8 cellular contexts compared by ENCODE assay signal in genomic region chr10:137031-137430, GRCh38. TPM values are rescaled to one million over a fixed set of nuclear protein-coding genes. Genes with fewer than 3 reads are reported as not detected.
A peak's percentile ranks its signal among the peaks of the same experiment; 100 is the strongest.
DNase-seq lines count a peak whose midpoint lies in the region; ATAC-seq and TF ChIP-seq lines count a peak whose summit lies in the region.

No MANE protein-coding gene starts in this region.

- no peak for TF ChIP-seq POLR2A in thyroid gland (IDR thresholded peaks at IDR 0.05)

- peak overlapping the region; percentile 84 for H3K4me3 Mint-ChIP-seq in activated naive CD8-positive, alpha-beta T cell treated with anti-CD3 and anti-CD28 coated beads, Interleukin-2, amount 10 ng/mL, durations not matched to agents 7 days and 5 days

- H3K27ac Mint-ChIP-seq in activated naive CD8-positive, alpha-beta T cell treated with anti-CD3 and anti-CD28 coated beads, Interleukin-2, amount 10 ng/mL, durations not matched to agents 7 days and 5 days: no peak overlapping the region

- intact Hi-C loops in thyroid gland (cut with DNase I): no loop called here

- 91% methylated on average over 1 of the region's 1 CpG for WGBS in liver
- 91 to 100% methylated on average over 1 of the region's 1 CpG for WGBS in thyroid gland, 2 donors

- H3K4me3 ChIP-seq in liver (ENCODE audit: low read depth in 1 of 3, low read length in 3 of 3) (peak overlapping the region in 1 of 3 donors; percentile 37), thyroid gland (replicated peaks in 1 of 3) (peak overlapping the region in 1 of 3 donors; percentile 14)

- peaks cover 27% of the 10 kb centered on the region for H3K4me1 Mint-ChIP-seq in activated naive CD8-positive, alpha-beta T cell treated with anti-CD3 and anti-CD28 coated beads, Interleukin-2, amount 10 ng/mL, durations not matched to agents 7 days and 5 days

- peak; percentile 13 for ATAC-seq in activated naive CD8-positive, alpha-beta T cell treated with anti-CD3 and anti-CD28 coated beads, Interleukin-2, amount 10 ng/mL, durations not matched to agents 7 days and 5 days (ENCODE audit: low read depth)
- ATAC-seq in HG02763 (IDR thresholded peaks at IDR 0.05; ENCODE audit: unreplicated experiment): no peak

- POLR2A ChIA-PET in HEK293T (lab: Yijun Ruan, JAX): interaction anchor here (1.8 kb wide), 1 partner anchor 14 kb away, joined by 5 read pairs; no protein-coding TSS in a partner anchor
- POLR2A ChIA-PET in RWPE1 (lab: Yijun Ruan, JAX; ENCODE audit: low non-redundant PET): no interaction called here
- POLR2A ChIA-PET in activated naive CD8-positive, alpha-beta T cell treated with anti-CD3 and anti-CD28 coated beads, Interleukin-2, amount 10 ng/mL, durations not matched to agents 7 days and 5 days (lab: Charles Lee): interaction anchor here (1.3 to 1.9 kb wide), 2 partner anchors 9 to 794 kb away, joined by 5 to 19 read pairs; partner anchors contain the start of gene LARP4B

- TF ChIP-seq RAD21 in liver (IDR thresholded peaks at IDR 0.05): peak in 1 of 2 donors; percentile 7

- TF ChIP-seq CTCF in RWPE1 (conservative IDR thresholded peaks at IDR 0.05; ENCODE audit: low read depth) (no peak), liver (IDR thresholded peaks at IDR 0.05; ENCODE audit: low read depth, low read length, missing input control) (peak; percentile 22), thyroid gland (IDR thresholded peaks at IDR 0.05) (peak in 4 of 6 experiments; percentile 26 to 43 (median 42))

- no peaks in the 10 kb centered on the region for H3K9me3 Mint-ChIP-seq in activated naive CD8-positive, alpha-beta T cell treated with anti-CD3 and anti-CD28 coated beads, Interleukin-2, amount 10 ng/mL, durations not matched to agents 7 days and 5 days

- H3K27ac ChIP-seq in RWPE1 (no peak overlapping the region), liver (ENCODE audit: low read depth in 1 of 2, low read length in 2 of 2) (no peak overlapping the region), thyroid gland (peak overlapping the region in 1 of 3 donors; percentile 98)

- peak; percentile 39 for DNase-seq in Daoy (ENCODE audit: low read depth)
- peak; percentile 51 for DNase-seq in HEK293T (ENCODE audit: extremely low spot score)
- peak; percentile 30 for DNase-seq in RWPE1 (ENCODE audit: low spot score)
- DNase-seq in activated naive CD8-positive, alpha-beta T cell treated with anti-CD3 and anti-CD28 coated beads, Interleukin-2, amount 10 ng/mL, durations not matched to agents 7 days and 5 days: peak; percentile 41
- DNase-seq in thyroid gland: peak in 1 of 2 donors; percentile 27
- DNase-seq in putamen (ENCODE audit: low spot score): no peak

- peaks cover 0 to 25% (median 14%) of the 10 kb centered on the region in 4 donors for H3K4me1 ChIP-seq in liver (ENCODE audit: control insufficient read depth in 4 of 4, insufficient read depth in 4 of 4, low read length in 3 of 4)
- H3K4me1 ChIP-seq in thyroid gland: peaks cover 54 to 61% of the 10 kb centered on the region in 2 donors

- peaks cover 2% of the 10 kb centered on the region for H3K36me3 Mint-ChIP-seq in activated naive CD8-positive, alpha-beta T cell treated with anti-CD3 and anti-CD28 coated beads, Interleukin-2, amount 10 ng/mL, durations not matched to agents 7 days and 5 days

- H3K9ac ChIP-seq in liver (ENCODE audit: low read depth in 1 of 2, low read length in 2 of 2): no peak overlapping the region

- no peaks in the 10 kb centered on the region for H3K27me3 ChIP-seq in liver (ENCODE audit: control insufficient read depth in 4 of 4, insufficient read depth in 4 of 4, low read length in 3 of 4)
- no peaks in the 10 kb centered on the region for H3K27me3 ChIP-seq in thyroid gland

- no peaks in the 10 kb centered on the region for H3K27me3 Mint-ChIP-seq in activated naive CD8-positive, alpha-beta T cell treated with anti-CD3 and anti-CD28 coated beads, Interleukin-2, amount 10 ng/mL, durations not matched to agents 7 days and 5 days

- CTCF ChIA-PET in HEK293T (lab: Yijun Ruan, JAX): interaction anchor here (0.6 kb wide), 1 partner anchor 49 kb away, joined by 3 read pairs; no protein-coding TSS in a partner anchor
- CTCF ChIA-PET in RWPE1 (lab: Yijun Ruan, JAX): interaction anchor here (0.6 to 1.0 kb wide), 2 partner anchors 27 to 416 kb away, joined by 3 read pairs; no protein-coding TSS in a partner anchor

- H3K36me3 ChIP-seq in liver (ENCODE audit: control insufficient read depth in 4 of 4, insufficient read depth in 3 of 4, low read depth in 1 of 4, low read length in 3 of 4): no peaks in the 10 kb centered on the region
- H3K36me3 ChIP-seq in thyroid gland: no peaks in the 10 kb centered on the region

- no peaks in the 10 kb centered on the region for H3K9me3 ChIP-seq in liver (ENCODE audit: control insufficient read depth in 4 of 4, low read length in 3 of 4)
- H3K9me3 ChIP-seq in thyroid gland: no peaks in the 10 kb centered on the region

TF ChIP-seq in HEK293T, 16 proteins besides CTCF, POLR2A, EP300 and RAD21:
- TF ChIP-seq HDGF (IDR thresholded peaks at IDR 0.05; ENCODE audit: borderline replicate concordance) (0 out of 2 replicates have a peak, but pooled peaks have one; percentile 45), FOXM1 (IDR thresholded peaks at IDR 0.05; ENCODE audit: borderline replicate concordance) (no peak)

TF ChIP-seq in liver, 16 proteins besides CTCF, POLR2A, EP300 and RAD21:
- TF ChIP-seq FOXA2 (IDR thresholded peaks at IDR 0.05): no peak
- TF ChIP-seq FOXA1 (IDR thresholded peaks at IDR 0.05): no peak
- no peak for TF ChIP-seq JUND (IDR thresholded peaks at IDR 0.05)
- TF ChIP-seq RXRA (IDR thresholded peaks at IDR 0.05): no peak
- no peak for TF ChIP-seq SP1 (IDR thresholded peaks at IDR 0.05)
- TF ChIP-seq, protein P1, sequence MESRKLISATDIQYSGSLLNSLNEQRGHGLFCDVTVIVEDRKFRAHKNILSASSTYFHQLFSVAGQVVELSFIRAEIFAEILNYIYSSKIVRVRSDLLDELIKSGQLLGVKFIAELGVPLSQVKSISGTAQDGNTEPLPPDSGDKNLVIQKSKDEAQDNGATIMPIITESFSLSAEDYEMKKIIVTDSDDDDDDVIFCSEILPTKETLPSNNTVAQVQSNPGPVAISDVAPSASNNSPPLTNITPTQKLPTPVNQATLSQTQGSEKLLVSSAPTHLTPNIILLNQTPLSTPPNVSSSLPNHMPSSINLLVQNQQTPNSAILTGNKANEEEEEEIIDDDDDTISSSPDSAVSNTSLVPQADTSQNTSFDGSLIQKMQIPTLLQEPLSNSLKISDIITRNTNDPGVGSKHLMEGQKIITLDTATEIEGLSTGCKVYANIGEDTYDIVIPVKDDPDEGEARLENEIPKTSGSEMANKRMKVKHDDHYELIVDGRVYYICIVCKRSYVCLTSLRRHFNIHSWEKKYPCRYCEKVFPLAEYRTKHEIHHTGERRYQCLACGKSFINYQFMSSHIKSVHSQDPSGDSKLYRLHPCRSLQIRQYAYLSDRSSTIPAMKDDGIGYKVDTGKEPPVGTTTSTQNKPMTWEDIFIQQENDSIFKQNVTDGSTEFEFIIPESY (IDR thresholded peaks at IDR 0.05): no peak
- TF ChIP-seq, protein P2, sequence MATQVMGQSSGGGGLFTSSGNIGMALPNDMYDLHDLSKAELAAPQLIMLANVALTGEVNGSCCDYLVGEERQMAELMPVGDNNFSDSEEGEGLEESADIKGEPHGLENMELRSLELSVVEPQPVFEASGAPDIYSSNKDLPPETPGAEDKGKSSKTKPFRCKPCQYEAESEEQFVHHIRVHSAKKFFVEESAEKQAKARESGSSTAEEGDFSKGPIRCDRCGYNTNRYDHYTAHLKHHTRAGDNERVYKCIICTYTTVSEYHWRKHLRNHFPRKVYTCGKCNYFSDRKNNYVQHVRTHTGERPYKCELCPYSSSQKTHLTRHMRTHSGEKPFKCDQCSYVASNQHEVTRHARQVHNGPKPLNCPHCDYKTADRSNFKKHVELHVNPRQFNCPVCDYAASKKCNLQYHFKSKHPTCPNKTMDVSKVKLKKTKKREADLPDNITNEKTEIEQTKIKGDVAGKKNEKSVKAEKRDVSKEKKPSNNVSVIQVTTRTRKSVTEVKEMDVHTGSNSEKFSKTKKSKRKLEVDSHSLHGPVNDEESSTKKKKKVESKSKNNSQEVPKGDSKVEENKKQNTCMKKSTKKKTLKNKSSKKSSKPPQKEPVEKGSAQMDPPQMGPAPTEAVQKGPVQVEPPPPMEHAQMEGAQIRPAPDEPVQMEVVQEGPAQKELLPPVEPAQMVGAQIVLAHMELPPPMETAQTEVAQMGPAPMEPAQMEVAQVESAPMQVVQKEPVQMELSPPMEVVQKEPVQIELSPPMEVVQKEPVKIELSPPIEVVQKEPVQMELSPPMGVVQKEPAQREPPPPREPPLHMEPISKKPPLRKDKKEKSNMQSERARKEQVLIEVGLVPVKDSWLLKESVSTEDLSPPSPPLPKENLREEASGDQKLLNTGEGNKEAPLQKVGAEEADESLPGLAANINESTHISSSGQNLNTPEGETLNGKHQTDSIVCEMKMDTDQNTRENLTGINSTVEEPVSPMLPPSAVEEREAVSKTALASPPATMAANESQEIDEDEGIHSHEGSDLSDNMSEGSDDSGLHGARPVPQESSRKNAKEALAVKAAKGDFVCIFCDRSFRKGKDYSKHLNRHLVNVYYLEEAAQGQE (IDR thresholded peaks at IDR 0.05): no peak
- TF ChIP-seq YY1 (IDR thresholded peaks at IDR 0.05): no peak
- no peak for TF ChIP-seq GABPA (IDR thresholded peaks at IDR 0.05 in 1 of 2, conservative IDR thresholded peaks at IDR 0.05 in 1 of 2)
- TF ChIP-seq HNF4A (conservative IDR thresholded peaks at IDR 0.05): no peak
- TF ChIP-seq NR2F2 (IDR thresholded peaks at IDR 0.05): no peak
- TF ChIP-seq TAF1 (conservative IDR thresholded peaks at IDR 0.05): no peak
- TF ChIP-seq, protein P3, sequence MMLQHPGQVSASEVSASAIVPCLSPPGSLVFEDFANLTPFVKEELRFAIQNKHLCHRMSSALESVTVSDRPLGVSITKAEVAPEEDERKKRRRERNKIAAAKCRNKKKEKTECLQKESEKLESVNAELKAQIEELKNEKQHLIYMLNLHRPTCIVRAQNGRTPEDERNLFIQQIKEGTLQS (IDR thresholded peaks at IDR 0.05): no peak
- TF ChIP-seq, protein P4, sequence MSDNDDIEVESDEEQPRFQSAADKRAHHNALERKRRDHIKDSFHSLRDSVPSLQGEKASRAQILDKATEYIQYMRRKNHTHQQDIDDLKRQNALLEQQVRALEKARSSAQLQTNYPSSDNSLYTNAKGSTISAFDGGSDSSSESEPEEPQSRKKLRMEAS (IDR thresholded peaks at IDR 0.05): no peak
- TF ChIP-seq EGR1 (IDR thresholded peaks at IDR 0.05; ENCODE audit: low read depth in 2 of 2): no peak
- no peak for TF ChIP-seq HNF4G (IDR thresholded peaks at IDR 0.05)
TF ChIP-seq in liver: peak in this region for 0.

RNA-seq across cellular contexts. Expression of gene ZMYND11, which starts 1.8 kb away (rescaled TPM):
- total RNA-seq in Daoy (2014; rRNA removed; shearing (Covaris generic)): 37.4 and 38.5 TPM in 2 replicates
- 10 to 100 TPM; 49.9 to 52.8 TPM for total RNA-seq in activated naive CD8-positive, alpha-beta T cell treated with anti-CD3 and anti-CD28 coated beads, Interleukin-2, amount 10 ng/mL, durations not matched to agents 7 days and 5 days
- total RNA-seq in liver: 10 to 100 TPM; 18.1 to 34.3 TPM
- polyA plus RNA-seq in liver: 10 to 100 TPM; 13.2 to 15.8 TPM
- total RNA-seq in thyroid gland: 100 to 1,000 TPM; 127 to 179 (median 154) TPM
